In genomic region chr6:73665686-73666319, GRCh38 we compare ENCODE assay signal across 8 cellular contexts. TPM values are rescaled to one million over a fixed set of nuclear protein-coding genes. Genes with fewer than 3 reads are reported as not detected.
A peak's percentile ranks its signal among the peaks of the same experiment; 100 is the strongest.
DNase-seq lines count a peak whose midpoint lies in the region; ATAC-seq and FAIRE-seq lines count a peak whose summit lies in the region.

No MANE protein-coding gene starts in this region.

- ATAC-seq in HG02852 (IDR thresholded peaks at IDR 0.05; ENCODE audit: unreplicated experiment): peak; percentile 90

- peak; percentile 40 for FAIRE-seq in RCC 7860 (lab: Jason Lieb, UNC)

- DNase-seq in DMS153 (lab: John Stamatoyannopoulos, UW) (peak; percentile 74), DMS153 treated with DMSO at 0.1 percent for 48 hours (lab: John Stamatoyannopoulos, UW; ENCODE audit: unreplicated experiment) (no peak), RCC 7860 (ENCODE audit: low spot score) (peak; percentile 39), renal cortical epithelial cell (ENCODE audit: low read depth) (peak; percentile 45), NCI-H69 (lab: John Stamatoyannopoulos, UW) (no peak), iPS-NIHi7 (ENCODE audit: extremely low spot score) (no peak)
- DNase-seq in stimulated activated CD4-positive, alpha-beta T cell treated with anti-CD3 and anti-CD28 coated beads, Interleukin-2, amount 100 ng/mL, for 48 hours: no peak

RNA-seq across cellular contexts. Expression of gene SLC17A5, which starts 12.0 kb away (rescaled TPM):
- total RNA-seq in renal cortical epithelial cell: 32.8 and 73.8 TPM in 2 replicates

RNA-seq across cellular contexts. Expression of gene CD109, which starts 30.2 kb away (rescaled TPM):
- 25.2 and 29.8 TPM in 2 replicates for total RNA-seq in renal cortical epithelial cell

Comparison
In these comparisons a context has a peak if more than half of its experiments do, and no peak if none do; other contexts are left out.
1. DNase-seq: peak in DMS153 (single experiment), RCC 7860 (single experiment) and renal cortical epithelial cell (single experiment); none in DMS153 treated with DMSO at 0.1 percent for 48 hours (single experiment), stimulated activated CD4-positive, alpha-beta T cell treated with anti-CD3 and anti-CD28 coated beads, Interleukin-2, amount 100 ng/mL, for 48 hours (0 of 2), NCI-H69 (single experiment) and iPS-NIHi7 (single experiment).